ENCODE assay signal across 18 cellular contexts in the genomic region with DNA sequence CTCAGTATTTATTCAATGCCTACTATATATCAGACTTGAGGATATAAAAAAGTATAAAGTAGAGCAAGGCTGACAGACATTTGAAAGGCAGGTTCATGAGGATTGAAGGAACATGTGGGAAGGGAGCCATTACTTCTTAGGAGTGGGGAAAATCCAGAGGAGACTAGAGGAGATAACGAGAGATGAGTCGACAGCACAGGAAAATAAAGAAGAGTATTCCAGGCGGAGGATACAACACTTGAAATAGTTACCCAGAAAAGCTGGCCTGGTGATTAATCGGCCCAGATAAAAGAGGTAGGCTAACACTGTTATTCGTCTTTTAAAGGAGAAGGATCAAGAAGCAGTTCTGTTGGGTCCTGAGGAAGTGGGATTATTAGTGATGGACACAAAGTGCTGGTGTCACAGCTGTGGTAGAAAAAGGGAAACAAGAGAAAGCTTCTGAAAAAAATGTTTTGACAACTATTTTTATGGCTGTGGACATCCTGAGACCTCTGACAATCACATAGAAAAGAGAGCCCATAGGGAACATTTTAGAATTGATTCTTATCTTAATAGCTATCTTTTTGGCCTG.
DNase-seq lines count a peak whose midpoint lies in the region; ATAC-seq and TF ChIP-seq lines count a peak whose summit lies in the region.
"Had no signal": no experiment of that assay in that cellular context is flagged by ENCODE, and none has a peak within 500 bp of the region (broad histone marks: within the 10 kb centered on the region; RNA-seq: fewer than 3 reads in every experiment).

No MANE protein-coding gene starts in this region.

- TF ChIP-seq POLR2A in esophagus muscularis mucosa (IDR thresholded peaks at IDR 0.05; ENCODE audit: low read depth), result no peak

- ATAC-seq in CD8-positive, alpha-beta T cell, result no peak
- ATAC-seq in upper lobe of right lung, result no peak
- ATAC-seq in mucosa of descending colon, result no peak
- ATAC-seq: effector memory CD8-positive, alpha-beta T cell; gastroesophageal sphincter; HepG2; pancreas had no signal

- TF ChIP-seq EP300 in esophagus muscularis mucosa (IDR thresholded peaks at IDR 0.05), result no peak

- no peak for DNase-seq in CD8-positive, alpha-beta T cell
- DNase-seq in NOMO-1 treated with DMSO at 0.1 percent for 48 hours (lab: John Stamatoyannopoulos, UW; ENCODE audit: unreplicated experiment) (peak; percentile 57), esophagus muscularis mucosa (ENCODE audit: extremely low spot score) (no peak), progenitor cell of endocrine pancreas (ENCODE audit: low spot score, unreplicated experiment) (no peak), upper lobe of right lung (no peak), NCI-H1048 (lab: John Stamatoyannopoulos, UW) (no peak), mucosa of descending colon (no peak)
- DNase-seq in stimulated activated CD4-positive, alpha-beta T cell treated with anti-CD3 and anti-CD28 coated beads, Interleukin-4, amount 100 ng/mL, for 24 hours, result no peak
- DNase-seq: activated CD4-positive, alpha-beta T cell treated with anti-CD3 and anti-CD28 coated beads for 1 hour; activated T-cell treated with anti-CD3 and anti-CD28 coated beads, Interleukin-2, amount 50 U/mL, for 1 hour; anterior cingulate cortex; effector memory CD8-positive, alpha-beta T cell; NCI-H1436 treated with DMSO at 0.1 percent for 48 hours; NCI-H526; pancreas; stomach had no signal

- no peaks in the 10 kb centered on the region for H3K9me3 Mint-ChIP-seq in CD8-positive, alpha-beta T cell
- peaks cover 8% of the 10 kb centered on the region for H3K9me3 Mint-ChIP-seq in progenitor cell of endocrine pancreas (ENCODE audit: low read depth)
- H3K9me3 Mint-ChIP-seq: effector memory CD8-positive, alpha-beta T cell had no signal

- peak overlapping the region; percentile 9 for H3K27ac Mint-ChIP-seq in CD8-positive, alpha-beta T cell
- H3K27ac Mint-ChIP-seq in progenitor cell of endocrine pancreas, result peak overlapping the region; percentile 2

- no peaks in the 10 kb centered on the region for H3K27me3 ChIP-seq in CD8-positive, alpha-beta T cell (ENCODE audit: insufficient read depth, low read length)
- no peaks in the 10 kb centered on the region for H3K27me3 ChIP-seq in esophagus muscularis mucosa
- H3K27me3 ChIP-seq in upper lobe of right lung, result no peaks in the 10 kb centered on the region
- H3K27me3 ChIP-seq: gastroesophageal sphincter, pancreas, stomach had no signal

- no peak overlapping the region for H3K27ac ChIP-seq in CD8-positive, alpha-beta T cell (ENCODE audit: low read depth, low read length)
- peak overlapping the region in 3 of 4 donors; percentile 7 to 36 (median 26) for H3K27ac ChIP-seq in esophagus muscularis mucosa (replicated peaks in 1 of 4)
- no peak overlapping the region for H3K27ac ChIP-seq in upper lobe of right lung
- H3K27ac ChIP-seq: pancreas had no signal

- H3K27me3 Mint-ChIP-seq in CD8-positive, alpha-beta T cell (ENCODE audit: low read depth), result no peaks in the 10 kb centered on the region
- no peaks in the 10 kb centered on the region for H3K27me3 Mint-ChIP-seq in progenitor cell of endocrine pancreas
- H3K27me3 Mint-ChIP-seq: effector memory CD8-positive, alpha-beta T cell had no signal

- no peak overlapping the region for H3K4me3 ChIP-seq in CD8-positive, alpha-beta T cell (ENCODE audit: low read depth, low read length)
- no peak overlapping the region for H3K4me3 ChIP-seq in esophagus muscularis mucosa
- no peak overlapping the region for H3K4me3 ChIP-seq in upper lobe of right lung
- H3K4me3 ChIP-seq in mucosa of descending colon, result no peak overlapping the region
- H3K4me3 ChIP-seq: gastroesophageal sphincter, pancreas, stomach had no signal

- H3K36me3 Mint-ChIP-seq in CD8-positive, alpha-beta T cell, result no peaks in the 10 kb centered on the region
- peaks cover 8% of the 10 kb centered on the region for H3K36me3 Mint-ChIP-seq in progenitor cell of endocrine pancreas (ENCODE audit: insufficient read depth)

- H3K36me3 ChIP-seq in CD8-positive, alpha-beta T cell (ENCODE audit: insufficient read depth, low read length), result no peaks in the 10 kb centered on the region
- H3K36me3 ChIP-seq in esophagus muscularis mucosa, result no peaks in the 10 kb centered on the region
- no peaks in the 10 kb centered on the region for H3K36me3 ChIP-seq in upper lobe of right lung
- H3K36me3 ChIP-seq in mucosa of descending colon (ENCODE audit: low read depth), result no peaks in the 10 kb centered on the region
- H3K36me3 ChIP-seq: gastroesophageal sphincter, pancreas, stomach had no signal

- H3K4me3 Mint-ChIP-seq in CD8-positive, alpha-beta T cell, result no peak overlapping the region
- H3K4me3 Mint-ChIP-seq in progenitor cell of endocrine pancreas (ENCODE audit: low read depth), result no peak overlapping the region

- peaks cover 25% of the 10 kb centered on the region for H3K4me1 ChIP-seq in CD8-positive, alpha-beta T cell (ENCODE audit: insufficient read depth, low read length)
- H3K4me1 ChIP-seq in esophagus muscularis mucosa (peaks cover 34 to 60% (median 52%) of the 10 kb centered on the region in 4 donors), upper lobe of right lung (peaks cover 27% of the 10 kb centered on the region), mucosa of descending colon (ENCODE audit: low read depth) (peaks cover 10% of the 10 kb centered on the region)

- 41% methylated on average over 5 of the region's 5 CpGs for WGBS in esophagus muscularis mucosa

- POLR2A ChIA-PET in CD8-positive, alpha-beta T cell (lab: Charles Lee), result interaction anchor here (0.6 to 1.3 kb wide), 3 partner anchors 12 to 426 kb away, joined by 3 read pairs; a partner anchor contains a TSS

- CTCF ChIA-PET in CD8-positive, alpha-beta T cell (lab: Charles Lee), result interaction anchor here (1.1 to 1.7 kb wide), 4 partner anchors 9 to 420 kb away, joined by 3 to 5 read pairs (median 3); no protein-coding TSS in a partner anchor

- H3K9me3 ChIP-seq in CD8-positive, alpha-beta T cell (ENCODE audit: low read length), result no peaks in the 10 kb centered on the region
- no peaks in the 10 kb centered on the region for H3K9me3 ChIP-seq in esophagus muscularis mucosa
- no peaks in the 10 kb centered on the region for H3K9me3 ChIP-seq in upper lobe of right lung
- H3K9me3 ChIP-seq in mucosa of descending colon, result no peaks in the 10 kb centered on the region
- H3K9me3 ChIP-seq: gastroesophageal sphincter, pancreas, stomach had no signal

- peaks cover 52% of the 10 kb centered on the region for H3K4me1 Mint-ChIP-seq in CD8-positive, alpha-beta T cell (ENCODE audit: low read depth)
- H3K4me1 Mint-ChIP-seq in progenitor cell of endocrine pancreas (ENCODE audit: low read depth), result peaks cover 41% of the 10 kb centered on the region

- no peak for TF ChIP-seq CTCF in CD8-positive, alpha-beta T cell (IDR thresholded peaks at IDR 0.05)
- TF ChIP-seq CTCF in esophagus muscularis mucosa (IDR thresholded peaks at IDR 0.05) (no peak), progenitor cell of endocrine pancreas (IDR thresholded peaks at IDR 0.05; ENCODE audit: unreplicated experiment) (no peak), upper lobe of right lung (IDR thresholded peaks at IDR 0.05) (no peak), mucosa of descending colon (IDR thresholded peaks at IDR 0.05) (no peak)

- intact Hi-C loops in CD8-positive, alpha-beta T cell (cut with DNase I, micrococcal nuclease), result loop anchor here in 1 of 2 experiments (5.0 kb wide), 1 partner anchor 75 kb away; no protein-coding TSS in a partner anchor
- intact Hi-C loops in esophagus muscularis mucosa (cut with DNase I), result no loop called here
- intact Hi-C loops in upper lobe of right lung (cut with DNase I), result no loop called here
- intact Hi-C loops in mucosa of descending colon (cut with DNase I, micrococcal nuclease), result no loop called here

Comparison
In these comparisons a context has a peak if more than half of its experiments do, and no peak if none do; other contexts are left out.
1. H3K27ac ChIP-seq: peak in esophagus muscularis mucosa (3 of 4); none in CD8-positive, alpha-beta T cell (single experiment) and upper lobe of right lung (single experiment).